In the genomic region with DNA sequence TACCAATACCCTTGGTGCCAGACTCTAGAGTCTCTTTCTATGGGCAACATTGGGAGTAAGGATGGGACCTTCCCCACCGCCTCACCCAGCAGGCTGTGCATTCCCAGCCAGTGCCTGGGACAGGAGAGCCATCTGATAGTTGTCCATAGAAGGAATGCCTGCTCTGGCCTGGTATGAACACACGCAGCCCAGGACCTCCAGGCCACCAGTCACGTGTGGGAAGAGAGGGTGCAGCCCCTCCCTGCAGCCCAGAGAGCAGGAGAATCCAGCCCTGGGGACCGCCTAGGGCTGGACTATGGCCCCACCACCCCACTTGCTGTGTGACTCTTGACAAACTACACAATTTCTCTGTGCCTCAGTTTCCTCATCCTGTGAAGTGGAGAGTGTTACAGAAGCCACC, we compare ENCODE assay signal across 17 cellular contexts. TPM values are rescaled to one million over a fixed set of nuclear protein-coding genes. Genes with fewer than 3 reads are reported as not detected.
A peak's percentile ranks its signal among the peaks of the same experiment; 100 is the strongest.
DNase-seq lines count a peak whose midpoint lies in the region; ATAC-seq, FAIRE-seq and TF ChIP-seq lines count a peak whose summit lies in the region.
"Had no signal": no experiment of that assay in that cellular context is flagged by ENCODE, and none has a peak within 500 bp of the region (broad histone marks: within the 10 kb centered on the region; RNA-seq: fewer than 3 reads in every experiment).

No MANE protein-coding gene starts in this region.

- no peaks in the 10 kb centered on the region for H3K9me3 Mint-ChIP-seq in natural killer cell treated with Interleukin-12 subunit alpha and Interleukin-12 subunit beta and Interleukin-15 and Interleukin-18, amount 100 ng/mL, for 72 hours
- H3K9me3 Mint-ChIP-seq in natural killer cell, result no peaks in the 10 kb centered on the region
- no peaks in the 10 kb centered on the region for H3K9me3 Mint-ChIP-seq in neural crest cell
- H3K9me3 Mint-ChIP-seq: CD14-positive monocyte had no signal

- H3K9ac ChIP-seq in kidney (ENCODE audit: low read length in 2 of 2), result no peak overlapping the region
- H3K9ac ChIP-seq: GM23248 had no signal

- no peak overlapping the region for H3K27ac ChIP-seq in kidney (ENCODE audit: low read depth in 2 of 2, low read length in 2 of 2)
- H3K27ac ChIP-seq: GM23248 had no signal

- H3K4me3 ChIP-seq in kidney (ENCODE audit: low read length in 2 of 2), result no peak overlapping the region
- H3K4me3 ChIP-seq: GM23248 had no signal

- H3K4me1 ChIP-seq in kidney (ENCODE audit: control insufficient read depth in 1 of 2, insufficient read depth in 1 of 2, low read depth in 1 of 2, low read length in 2 of 2), result peaks cover 6 to 9% of the 10 kb centered on the region in 2 donors

- H3K4me3 Mint-ChIP-seq in natural killer cell treated with Interleukin-12 subunit alpha and Interleukin-12 subunit beta and Interleukin-15 and Interleukin-18, amount 100 ng/mL, for 72 hours, result no peak overlapping the region
- no peak overlapping the region for H3K4me3 Mint-ChIP-seq in natural killer cell
- H3K4me3 Mint-ChIP-seq in neural crest cell, result no peak overlapping the region
- H3K4me3 Mint-ChIP-seq: CD14-positive monocyte had no signal

- no peaks in the 10 kb centered on the region for H3K36me3 ChIP-seq in kidney (ENCODE audit: control insufficient read depth in 1 of 2, insufficient read depth in 2 of 2, low read length in 2 of 2)

- H3K27ac Mint-ChIP-seq in natural killer cell treated with Interleukin-12 subunit alpha and Interleukin-12 subunit beta and Interleukin-15 and Interleukin-18, amount 100 ng/mL, for 72 hours, result peak overlapping the region in 1 of 2 donors; percentile 32
- H3K27ac Mint-ChIP-seq in natural killer cell, result no peak overlapping the region
- peak overlapping the region; percentile 94 for H3K27ac Mint-ChIP-seq in neural crest cell (ENCODE audit: unreplicated experiment)
- H3K27ac Mint-ChIP-seq: CD14-positive monocyte had no signal

- no peaks in the 10 kb centered on the region for H3K27me3 Mint-ChIP-seq in natural killer cell treated with Interleukin-12 subunit alpha and Interleukin-12 subunit beta and Interleukin-15 and Interleukin-18, amount 100 ng/mL, for 72 hours
- H3K27me3 Mint-ChIP-seq in natural killer cell (ENCODE audit: low read depth in 2 of 2), result peaks cover 0 to 5% of the 10 kb centered on the region in 2 donors
- H3K27me3 Mint-ChIP-seq in neural crest cell (ENCODE audit: low read depth), result no peaks in the 10 kb centered on the region

- H3K36me3 Mint-ChIP-seq in natural killer cell treated with Interleukin-12 subunit alpha and Interleukin-12 subunit beta and Interleukin-15 and Interleukin-18, amount 100 ng/mL, for 72 hours, result no peaks in the 10 kb centered on the region
- H3K36me3 Mint-ChIP-seq in natural killer cell (no peaks in the 10 kb centered on the region), neural crest cell (ENCODE audit: low read depth) (no peaks in the 10 kb centered on the region)
- H3K36me3 Mint-ChIP-seq: CD14-positive monocyte had no signal

- no peak for TF ChIP-seq CTCF in natural killer cell (IDR thresholded peaks at IDR 0.05)
- no peak for TF ChIP-seq CTCF in neural crest cell (conservative IDR thresholded peaks at IDR 0.05)
- TF ChIP-seq CTCF in kidney (IDR thresholded peaks at IDR 0.05; ENCODE audit: borderline replicate concordance, extremely low read depth, insufficient read depth), result no peak

- DNase-seq in natural killer cell treated with Interleukin-12 subunit alpha and Interleukin-12 subunit beta and Interleukin-15 and Interleukin-18, amount 100 ng/mL, for 72 hours (ENCODE audit: low spot score), result peak; percentile 45
- DNase-seq in natural killer cell (no peak), SW480 (ENCODE audit: low spot score) (peak; percentile 64), neural crest cell (ENCODE audit: low read depth, low spot score) (no peak), NCI-H2107 treated with DMSO at 0.1 percent for 48 hours (lab: John Stamatoyannopoulos, UW; ENCODE audit: unreplicated experiment) (no peak), cerebellum (ENCODE audit: low spot score) (no peak), kidney (no peak)
- no peak for DNase-seq in stimulated activated CD4-positive, alpha-beta T cell treated with anti-CD3 and anti-CD28 coated beads, Interleukin-4, amount 100 ng/mL, for 24 hours
- DNase-seq: COR-L47, GM23248, KBM-7, NCI-H1436, NCI-H2029 treated with DMSO at 0.1 percent for 48 hours, NCI-H510A, NCI-H774 had no signal

- intact Hi-C loops in natural killer cell (cut with micrococcal nuclease), result no loop called here
- intact Hi-C loops in kidney (cut with DNase I), result no loop called here

- no peak for ATAC-seq in natural killer cell treated with Interleukin-12 subunit alpha and Interleukin-12 subunit beta and Interleukin-15 and Interleukin-18, amount 100 ng/mL, for 72 hours
- no peak for ATAC-seq in natural killer cell
- ATAC-seq: Panc1 had no signal

- FAIRE-seq in kidney (lab: Jason Lieb, UNC), result no peak

- H3K9me3 ChIP-seq in kidney (ENCODE audit: control insufficient read depth in 1 of 2, low read length in 2 of 2), result no peaks in the 10 kb centered on the region

- peaks cover 7 to 10% of the 10 kb centered on the region in 2 donors for H3K4me1 Mint-ChIP-seq in natural killer cell treated with Interleukin-12 subunit alpha and Interleukin-12 subunit beta and Interleukin-15 and Interleukin-18, amount 100 ng/mL, for 72 hours (ENCODE audit: low read depth in 2 of 2)
- H3K4me1 Mint-ChIP-seq in natural killer cell, result no peaks in the 10 kb centered on the region
- peaks cover 14% of the 10 kb centered on the region for H3K4me1 Mint-ChIP-seq in neural crest cell

RNA-seq across cellular contexts. Expression of gene ID2, which starts 52.5 kb away (rescaled TPM):
- total RNA-seq in natural killer cell treated with Interleukin-12 subunit alpha and Interleukin-12 subunit beta and Interleukin-15 and Interleukin-18, amount 100 ng/mL, for 72 hours, result 100 to 1,000 TPM; 247 to 279 TPM
- 100 to 1,000 TPM; 185 to 209 (median 191) TPM for total RNA-seq in natural killer cell
- total RNA-seq in neural crest cell, result 44.1 and 46.1 TPM in 2 replicates
- 371 TPM for total RNA-seq in cerebellum
- 74.6 TPM for total RNA-seq in kidney
- polyA plus RNA-seq in kidney (ENCODE audit: insufficient read depth, low read depth, low replicate concordance), result 113 TPM

Comparison
In these comparisons a context has a peak if more than half of its experiments do, and no peak if none do; other contexts are left out.
1. DNase-seq: peak in natural killer cell treated with Interleukin-12 subunit alpha and Interleukin-12 subunit beta and Interleukin-15 and Interleukin-18, amount 100 ng/mL, for 72 hours (single experiment) and SW480 (single experiment); none in natural killer cell (single experiment), neural crest cell (single experiment), NCI-H2107 treated with DMSO at 0.1 percent for 48 hours (single experiment), stimulated activated CD4-positive, alpha-beta T cell treated with anti-CD3 and anti-CD28 coated beads, Interleukin-4, amount 100 ng/mL, for 24 hours (single experiment), cerebellum (single experiment) and kidney (single experiment).